19 cellular contexts compared by ENCODE assay signal in genomic region chr14:106788534-106788933, GRCh38.
"Had no signal": no experiment of that assay in that cellular context is flagged by ENCODE, and none has a peak within 500 bp of the region (broad histone marks: within the 10 kb centered on the region; RNA-seq: fewer than 3 reads in every experiment).

No MANE protein-coding gene starts in this region.

- ATAC-seq: heart left ventricle; left colon; psoas muscle; right lobe of liver; stimulated activated memory B cell treated with anti-CD40 and anti-IgM and Interleukin-4, amounts not matched to agents 10 μg/mL and 1 μg/mL and 100 μg/mL, for 72 hours had no signal

- H3K36me3 Mint-ChIP-seq: naive B cell; stimulated activated memory B cell treated with anti-CD40 and anti-IgM and Interleukin-4, amounts not matched to agents 10 μg/mL and 1 μg/mL and 100 μg/mL, for 72 hours had no signal

- H3K4me1 ChIP-seq: heart left ventricle, psoas muscle, right lobe of liver, tibial artery, upper lobe of left lung, vagina had no signal

- DNase-seq: effector CD8-positive, alpha-beta T cell; foreskin melanocyte; heart left ventricle; hippocampal formation; left colon; mesendoderm; naive B cell; nephron progenitor cell; psoas muscle; retina; right lobe of liver; stimulated activated CD4-positive, alpha-beta T cell treated with anti-CD3 and anti-CD28 coated beads, Interleukin-15, amount 100 ng/mL, for 24 hours; stimulated activated CD4-positive, alpha-beta T cell treated with anti-CD3 and anti-CD28 coated beads, Interleukin-1b, Interleukin-23, amount 100 ng/mL, for 48 hours; stimulated activated CD4-positive, alpha-beta T cell treated with anti-CD3 and anti-CD28 coated beads, Interleukin-4, amount 100 ng/mL, for 24 hours; tibial artery; upper lobe of left lung had no signal

- H3K9me3 Mint-ChIP-seq: naive B cell; stimulated activated memory B cell treated with anti-CD40 and anti-IgM and Interleukin-4, amounts not matched to agents 10 μg/mL and 1 μg/mL and 100 μg/mL, for 72 hours; stimulated activated naive CD8-positive, alpha-beta T cell treated with anti-CD3 and anti-CD28 coated beads, Interleukin-15, Interleukin-2, amounts not matched to agents 100 ng/mL and 50 ng/mL, for 24 hours had no signal

- H3K4me3 Mint-ChIP-seq: nephron progenitor cell; stimulated activated memory B cell treated with anti-CD40 and anti-IgM and Interleukin-4, amounts not matched to agents 10 μg/mL and 1 μg/mL and 100 μg/mL, for 72 hours; stimulated activated naive CD8-positive, alpha-beta T cell treated with anti-CD3 and anti-CD28 coated beads, Interleukin-15, Interleukin-2, amounts not matched to agents 100 ng/mL and 50 ng/mL, for 24 hours had no signal

- H3K27me3 ChIP-seq: right lobe of liver, upper lobe of left lung, vagina had no signal

- H3K27ac ChIP-seq: heart left ventricle, psoas muscle, right lobe of liver, tibial artery, upper lobe of left lung, vagina had no signal

- H3K4me1 Mint-ChIP-seq: nephron progenitor cell had no signal

- H3K9me3 ChIP-seq: heart left ventricle, psoas muscle, right lobe of liver, tibial artery, upper lobe of left lung, vagina had no signal

- H3K4me3 ChIP-seq: heart left ventricle, psoas muscle, right lobe of liver, tibial artery, upper lobe of left lung, vagina had no signal

- H3K27me3 Mint-ChIP-seq: naive B cell had no signal

- H3K27ac Mint-ChIP-seq: nephron progenitor cell; stimulated activated memory B cell treated with anti-CD40 and anti-IgM and Interleukin-4, amounts not matched to agents 10 μg/mL and 1 μg/mL and 100 μg/mL, for 72 hours; stimulated activated naive CD8-positive, alpha-beta T cell treated with anti-CD3 and anti-CD28 coated beads, Interleukin-15, Interleukin-2, amounts not matched to agents 100 ng/mL and 50 ng/mL, for 24 hours had no signal

- H3K36me3 ChIP-seq: heart left ventricle, right lobe of liver, tibial artery, upper lobe of left lung, vagina had no signal
